Comparison of ENCODE assay signal across 9 cellular contexts in the genomic region with DNA sequence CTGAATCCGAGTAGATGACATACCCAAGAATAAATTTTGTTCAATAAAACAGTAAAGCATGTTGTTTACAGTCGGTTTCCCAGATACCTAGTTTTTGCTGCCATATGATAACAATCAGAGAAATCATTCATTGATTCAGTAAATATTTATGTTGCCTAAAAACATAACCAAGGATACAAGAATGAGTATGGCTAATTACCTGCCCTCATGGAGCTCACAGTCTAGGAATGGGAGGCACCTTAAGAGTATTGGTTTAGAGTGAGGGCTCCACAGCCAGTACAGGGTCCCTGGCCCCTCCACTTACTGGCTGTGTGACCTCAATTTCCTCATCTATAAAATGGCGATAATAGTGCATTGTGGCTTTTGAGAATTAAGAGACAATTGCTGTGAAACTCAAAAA. TPM values are rescaled to one million over a fixed set of nuclear protein-coding genes. Genes with fewer than 3 reads are reported as not detected.
DNase-seq lines count a peak whose midpoint lies in the region; ATAC-seq and TF ChIP-seq lines count a peak whose summit lies in the region.
"Had no signal": no experiment of that assay in that cellular context is flagged by ENCODE, and none has a peak within 500 bp of the region (broad histone marks: within the 10 kb centered on the region; RNA-seq: fewer than 3 reads in every experiment).

No MANE protein-coding gene starts in this region.

- no peak for TF ChIP-seq POLR2A in suprapubic skin (IDR thresholded peaks at IDR 0.05)

- H3K9me3 ChIP-seq in left lung (no peaks in the 10 kb centered on the region), suprapubic skin (no peaks in the 10 kb centered on the region)

- no peaks in the 10 kb centered on the region for H3K27me3 Mint-ChIP-seq in T-helper 2 cell treated with Interferon-gamma antibody and Interleukin-4, amounts not matched to agents 5 μg/mL and 100 μg/mL, for 36 hours (ENCODE audit: low read depth)
- H3K27me3 Mint-ChIP-seq in activated naive CD8-positive, alpha-beta T cell treated with anti-CD3 and anti-CD28 coated beads, Interleukin-2, amount 10 ng/mL, durations not matched to agents 7 days and 5 days, result no peaks in the 10 kb centered on the region

- H3K27me3 ChIP-seq in left lung (no peaks in the 10 kb centered on the region), suprapubic skin (no peaks in the 10 kb centered on the region)

- H3K27ac ChIP-seq in left lung (peak overlapping the region in 1 of 2 donors; percentile 86), suprapubic skin (no peak overlapping the region)

- DNase-seq in T-helper 2 cell treated with Interferon-gamma antibody and Interleukin-4, amounts not matched to agents 5 μg/mL and 100 μg/mL, for 36 hours (ENCODE audit: low spot score), result no peak
- no peak for DNase-seq in T-helper 2 cell
- DNase-seq in activated naive CD8-positive, alpha-beta T cell treated with anti-CD3 and anti-CD28 coated beads, Interleukin-2, amount 10 ng/mL, durations not matched to agents 7 days and 5 days, result no peak
- DNase-seq in left lung, result no peak
- no peak for DNase-seq in suprapubic skin (ENCODE audit: low spot score in 2 of 2)
- DNase-seq in HT-29 (ENCODE audit: low spot score), result no peak
- DNase-seq: activated CD4-positive, alpha-beta T cell treated with anti-CD3 and anti-CD28 coated beads, Interleukin-2, amount 50 U/mL, for 4 hours had no signal

- H3K4me1 ChIP-seq in left lung (peaks cover 5 to 64% of the 10 kb centered on the region in 2 donors), suprapubic skin (peaks cover 42% of the 10 kb centered on the region)

- H3K4me3 ChIP-seq in left lung (peak overlapping the region; percentile 90 to 93), suprapubic skin (peak overlapping the region; percentile 70)

- no peak for TF ChIP-seq EP300 in suprapubic skin (IDR thresholded peaks at IDR 0.05)

- WGBS in suprapubic skin, result 40% methylated on average over 3 of the region's 3 CpGs

- intact Hi-C loops in left lung (cut with DNase I), result no loop called here

- no peaks in the 10 kb centered on the region for H3K9me3 Mint-ChIP-seq in T-helper 2 cell treated with Interferon-gamma antibody and Interleukin-4, amounts not matched to agents 5 μg/mL and 100 μg/mL, for 36 hours
- H3K9me3 Mint-ChIP-seq in activated naive CD8-positive, alpha-beta T cell treated with anti-CD3 and anti-CD28 coated beads, Interleukin-2, amount 10 ng/mL, durations not matched to agents 7 days and 5 days, result no peaks in the 10 kb centered on the region

- peaks cover 54% of the 10 kb centered on the region for H3K36me3 Mint-ChIP-seq in T-helper 2 cell treated with Interferon-gamma antibody and Interleukin-4, amounts not matched to agents 5 μg/mL and 100 μg/mL, for 36 hours (ENCODE audit: low read depth)
- peaks cover 42% of the 10 kb centered on the region for H3K36me3 Mint-ChIP-seq in activated naive CD8-positive, alpha-beta T cell treated with anti-CD3 and anti-CD28 coated beads, Interleukin-2, amount 10 ng/mL, durations not matched to agents 7 days and 5 days

- H3K27ac Mint-ChIP-seq in T-helper 2 cell treated with Interferon-gamma antibody and Interleukin-4, amounts not matched to agents 5 μg/mL and 100 μg/mL, for 36 hours, result peak overlapping the region; percentile 97
- H3K27ac Mint-ChIP-seq in activated naive CD8-positive, alpha-beta T cell treated with anti-CD3 and anti-CD28 coated beads, Interleukin-2, amount 10 ng/mL, durations not matched to agents 7 days and 5 days, result peak overlapping the region; percentile 94

- POLR2A ChIA-PET in activated naive CD8-positive, alpha-beta T cell treated with anti-CD3 and anti-CD28 coated beads, Interleukin-2, amount 10 ng/mL, durations not matched to agents 7 days and 5 days (lab: Charles Lee), result interaction anchor here (1.4 to 5.8 kb wide), 3 partner anchors 24 to 58 kb away, joined by 3 to 80 read pairs (median 19); partner anchors contain the start of gene C1orf162

- peaks cover 0 to 38% of the 10 kb centered on the region in 2 donors for H3K36me3 ChIP-seq in left lung
- H3K36me3 ChIP-seq in suprapubic skin, result peaks cover 19% of the 10 kb centered on the region

- ATAC-seq in activated naive CD8-positive, alpha-beta T cell treated with anti-CD3 and anti-CD28 coated beads, Interleukin-2, amount 10 ng/mL, durations not matched to agents 7 days and 5 days (ENCODE audit: low read depth), result no peak
- ATAC-seq in left lung (no peak), GM19397 (IDR thresholded peaks at IDR 0.05; ENCODE audit: unreplicated experiment) (no peak), HG02588 (IDR thresholded peaks at IDR 0.05; ENCODE audit: unreplicated experiment) (no peak)

- peaks cover 59% of the 10 kb centered on the region for H3K4me1 Mint-ChIP-seq in T-helper 2 cell treated with Interferon-gamma antibody and Interleukin-4, amounts not matched to agents 5 μg/mL and 100 μg/mL, for 36 hours (ENCODE audit: low read depth)
- H3K4me1 Mint-ChIP-seq in activated naive CD8-positive, alpha-beta T cell treated with anti-CD3 and anti-CD28 coated beads, Interleukin-2, amount 10 ng/mL, durations not matched to agents 7 days and 5 days, result peaks cover 65% of the 10 kb centered on the region

- H3K4me3 Mint-ChIP-seq in T-helper 2 cell treated with Interferon-gamma antibody and Interleukin-4, amounts not matched to agents 5 μg/mL and 100 μg/mL, for 36 hours, result peak overlapping the region; percentile 99
- H3K4me3 Mint-ChIP-seq in activated naive CD8-positive, alpha-beta T cell treated with anti-CD3 and anti-CD28 coated beads, Interleukin-2, amount 10 ng/mL, durations not matched to agents 7 days and 5 days, result peak overlapping the region; percentile 99

- no peak for TF ChIP-seq CTCF in left lung (IDR thresholded peaks at IDR 0.05)
- TF ChIP-seq CTCF in suprapubic skin (IDR thresholded peaks at IDR 0.05), result no peak

RNA-seq across cellular contexts. Expression of gene ATP5PB, which starts 0.9 kb away (rescaled TPM):
- 100 to 1,000 TPM; 259 to 260 TPM for total RNA-seq in activated naive CD8-positive, alpha-beta T cell treated with anti-CD3 and anti-CD28 coated beads, Interleukin-2, amount 10 ng/mL, durations not matched to agents 7 days and 5 days
- total RNA-seq in left lung (100 to 1,000 TPM; 180 to 206 TPM), suprapubic skin (100 to 1,000 TPM in 3 of 4 donors, 10 to 100 TPM in 1; 79.6 to 154 (median 140) TPM)
- 282 and 311 TPM in 2 replicates for total RNA-seq in HT-29 (2014; rRNA removed; shearing (Covaris generic))

RNA-seq across cellular contexts. Expression of gene WDR77, which starts 1.1 kb away (rescaled TPM):
- 10 to 100 TPM; 35.7 to 35.9 TPM for total RNA-seq in activated naive CD8-positive, alpha-beta T cell treated with anti-CD3 and anti-CD28 coated beads, Interleukin-2, amount 10 ng/mL, durations not matched to agents 7 days and 5 days
- total RNA-seq in left lung (10 to 100 TPM; 18.9 to 35.2 TPM), suprapubic skin (10 to 100 TPM; 22.8 to 34.7 (median 33.4) TPM)
- 63.9 and 70.0 TPM in 2 replicates for total RNA-seq in HT-29 (2014; rRNA removed; shearing (Covaris generic))

RNA-seq across cellular contexts. Expression of gene OVGP1, which starts 22.6 kb away (rescaled TPM):
- total RNA-seq in activated naive CD8-positive, alpha-beta T cell treated with anti-CD3 and anti-CD28 coated beads, Interleukin-2, amount 10 ng/mL, durations not matched to agents 7 days and 5 days, result 1 to 10 TPM; 2.3 to 3.4 TPM
- total RNA-seq in left lung (1 to 10 TPM; 1.0 to 1.2 TPM), suprapubic skin (10 to 100 TPM in 1 of 4 donors, 1 to 10 TPM in 2, under 1 TPM in 1; 0.93 to 22.9 (median 2.9) TPM)
- total RNA-seq in HT-29 (2014; rRNA removed; shearing (Covaris generic)), result 0.91 and 1.5 TPM in 2 replicates

RNA-seq across cellular contexts. Expression of gene C1orf162, which starts 23.6 kb away (rescaled TPM):
- total RNA-seq in activated naive CD8-positive, alpha-beta T cell treated with anti-CD3 and anti-CD28 coated beads, Interleukin-2, amount 10 ng/mL, durations not matched to agents 7 days and 5 days, result 10 to 100 TPM; 31.6 to 33.6 TPM
- total RNA-seq in left lung (10 to 100 TPM; 29.7 to 94.0 TPM), suprapubic skin (10 to 100 TPM in 1 of 4 donors, 1 to 10 TPM in 3; 3.4 to 12.2 (median 5.9) TPM)
- not detected in 2 replicates for total RNA-seq in HT-29 (2014; rRNA removed; shearing (Covaris generic))

RNA-seq across cellular contexts. Expression of gene ADORA3, which starts 53.2 kb away (rescaled TPM):
- total RNA-seq in activated naive CD8-positive, alpha-beta T cell treated with anti-CD3 and anti-CD28 coated beads, Interleukin-2, amount 10 ng/mL, durations not matched to agents 7 days and 5 days, result under 1 TPM in 1 of 2 experiments, not detected in 1; 0.20 TPM
- total RNA-seq in left lung (10 to 100 TPM; 10.8 to 11.0 TPM), suprapubic skin (1 to 10 TPM in 1 of 4 donors, under 1 TPM in 2, not detected in 1; 0.64 to 2.0 (median 0.85) TPM)
- total RNA-seq in HT-29 (2014; rRNA removed; shearing (Covaris generic)), result not detected in 2 replicates
